1 cellular context compared by ENCODE assay signal in the genomic region with DNA sequence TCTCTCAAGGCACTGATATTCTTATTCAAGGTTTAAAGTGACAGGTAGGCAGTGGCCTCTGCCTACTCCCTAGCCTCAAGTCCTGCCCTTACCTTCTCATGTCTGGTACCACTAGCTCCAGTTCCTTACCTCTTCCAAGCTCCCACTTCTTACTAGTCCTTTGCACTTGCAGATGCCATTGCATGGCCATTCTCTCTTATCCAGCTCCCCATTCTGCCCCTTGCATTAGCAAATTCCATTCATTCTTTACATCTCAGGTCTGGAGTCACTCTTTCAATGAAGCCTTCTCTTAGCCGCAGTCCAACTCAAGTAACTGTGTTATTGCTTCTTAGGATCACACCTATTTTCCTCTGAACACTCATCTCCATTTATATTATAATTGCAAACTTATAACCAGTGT.
TF ChIP-seq lines count a peak whose summit lies in the region.

No MANE protein-coding gene starts in this region.

TF ChIP-seq in WTC11, 78 proteins besides CTCF, POLR2A, EP300 and RAD21 (continued from another document):
- TF ChIP-seq, protein P1, sequence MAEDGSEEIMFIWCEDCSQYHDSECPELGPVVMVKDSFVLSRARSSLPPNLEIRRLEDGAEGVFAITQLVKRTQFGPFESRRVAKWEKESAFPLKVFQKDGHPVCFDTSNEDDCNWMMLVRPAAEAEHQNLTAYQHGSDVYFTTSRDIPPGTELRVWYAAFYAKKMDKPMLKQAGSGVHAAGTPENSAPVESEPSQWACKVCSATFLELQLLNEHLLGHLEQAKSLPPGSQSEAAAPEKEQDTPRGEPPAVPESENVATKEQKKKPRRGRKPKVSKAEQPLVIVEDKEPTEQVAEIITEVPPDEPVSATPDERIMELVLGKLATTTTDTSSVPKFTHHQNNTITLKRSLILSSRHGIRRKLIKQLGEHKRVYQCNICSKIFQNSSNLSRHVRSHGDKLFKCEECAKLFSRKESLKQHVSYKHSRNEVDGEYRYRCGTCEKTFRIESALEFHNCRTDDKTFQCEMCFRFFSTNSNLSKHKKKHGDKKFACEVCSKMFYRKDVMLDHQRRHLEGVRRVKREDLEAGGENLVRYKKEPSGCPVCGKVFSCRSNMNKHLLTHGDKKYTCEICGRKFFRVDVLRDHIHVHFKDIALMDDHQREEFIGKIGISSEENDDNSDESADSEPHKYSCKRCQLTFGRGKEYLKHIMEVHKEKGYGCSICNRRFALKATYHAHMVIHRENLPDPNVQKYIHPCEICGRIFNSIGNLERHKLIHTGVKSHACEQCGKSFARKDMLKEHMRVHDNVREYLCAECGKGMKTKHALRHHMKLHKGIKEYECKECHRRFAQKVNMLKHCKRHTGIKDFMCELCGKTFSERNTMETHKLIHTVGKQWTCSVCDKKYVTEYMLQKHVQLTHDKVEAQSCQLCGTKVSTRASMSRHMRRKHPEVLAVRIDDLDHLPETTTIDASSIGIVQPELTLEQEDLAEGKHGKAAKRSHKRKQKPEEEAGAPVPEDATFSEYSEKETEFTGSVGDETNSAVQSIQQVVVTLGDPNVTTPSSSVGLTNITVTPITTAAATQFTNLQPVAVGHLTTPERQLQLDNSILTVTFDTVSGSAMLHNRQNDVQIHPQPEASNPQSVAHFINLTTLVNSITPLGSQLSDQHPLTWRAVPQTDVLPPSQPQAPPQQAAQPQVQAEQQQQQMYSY (CRISPR knock-in tag; IDR thresholded peaks at IDR 0.05): no peak
- TF ChIP-seq, protein P2, sequence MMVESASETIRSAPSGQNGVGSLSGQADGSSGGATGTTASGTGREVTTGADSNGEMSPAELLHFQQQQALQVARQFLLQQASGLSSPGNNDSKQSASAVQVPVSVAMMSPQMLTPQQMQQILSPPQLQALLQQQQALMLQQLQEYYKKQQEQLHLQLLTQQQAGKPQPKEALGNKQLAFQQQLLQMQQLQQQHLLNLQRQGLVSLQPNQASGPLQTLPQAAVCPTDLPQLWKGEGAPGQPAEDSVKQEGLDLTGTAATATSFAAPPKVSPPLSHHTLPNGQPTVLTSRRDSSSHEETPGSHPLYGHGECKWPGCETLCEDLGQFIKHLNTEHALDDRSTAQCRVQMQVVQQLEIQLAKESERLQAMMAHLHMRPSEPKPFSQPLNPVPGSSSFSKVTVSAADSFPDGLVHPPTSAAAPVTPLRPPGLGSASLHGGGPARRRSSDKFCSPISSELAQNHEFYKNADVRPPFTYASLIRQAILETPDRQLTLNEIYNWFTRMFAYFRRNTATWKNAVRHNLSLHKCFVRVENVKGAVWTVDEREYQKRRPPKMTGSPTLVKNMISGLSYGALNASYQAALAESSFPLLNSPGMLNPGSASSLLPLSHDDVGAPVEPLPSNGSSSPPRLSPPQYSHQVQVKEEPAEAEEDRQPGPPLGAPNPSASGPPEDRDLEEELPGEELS (CRISPR knock-in tag; IDR thresholded peaks at IDR 0.05): no peak
